Comparison of ENCODE assay signal across 18 cellular contexts in genomic region chr4:92776080-92776479, GRCh38.
"Had no signal": no experiment of that assay in that cellular context is flagged by ENCODE, and none has a peak within 500 bp of the region (broad histone marks: within the 10 kb centered on the region; RNA-seq: fewer than 3 reads in every experiment).

No MANE protein-coding gene starts in this region.

- H3K9me3 ChIP-seq: SJCRH30 had no signal

- H3K27me3 ChIP-seq: SJCRH30 had no signal

- H3K4me1 ChIP-seq: SJCRH30 had no signal

- ATAC-seq: Panc1, Right ventricle myocardium inferior, SK-N-SH treated with all-trans-retinoic acid at 6 μM for 48 hours had no signal

- H3K4me3 ChIP-seq: SJCRH30 had no signal

- DNase-seq: KBM-7, NCI-H1092, NCI-H1105 treated with DMSO at 0.1 percent for 48 hours, NCI-H1417 treated with DMSO at 0.1 percent for 48 hours, NCI-H146, NCI-H1694 treated with DMSO at 0.1 percent for 48 hours, NCI-H1930, NCI-H2081, NCI-H2107, NCI-H2227 treated with DMSO at 0.1 percent for 48 hours, NCI-H524, NCI-H526 treated with DMSO at 0.1 percent for 48 hours, NCI-H748 treated with DMSO at 0.1 percent for 48 hours, SHP77 treated with DMSO at 0.1 percent for 48 hours, SJCRH30 had no signal

- H3K27ac ChIP-seq: SJCRH30 had no signal
